1 cellular context compared by ENCODE assay signal in the genomic region with DNA sequence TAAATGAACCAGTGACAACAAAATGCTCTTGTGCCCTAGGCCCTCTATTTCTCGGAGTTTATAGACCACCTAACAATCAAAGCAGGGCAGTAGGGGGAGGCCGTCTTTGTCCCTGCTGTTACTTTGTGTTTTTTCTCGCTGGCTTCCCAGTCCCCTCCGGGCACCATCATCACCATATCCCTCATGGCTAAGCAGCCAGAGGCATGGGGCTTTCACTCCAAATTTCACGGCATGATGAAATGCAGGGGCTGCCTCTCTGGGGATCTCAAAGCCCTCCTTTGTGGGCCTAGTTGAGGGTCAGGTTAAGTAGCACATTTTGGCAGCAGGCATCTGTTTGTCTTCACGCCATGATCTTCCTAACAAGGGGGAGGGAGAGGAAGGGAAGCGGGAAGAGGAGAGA.
TF ChIP-seq lines count a peak whose summit lies in the region.

No MANE protein-coding gene starts in this region.

TF ChIP-seq in GM23338, 12 proteins besides CTCF, POLR2A, EP300 and RAD21 (continued from another document):
- TF ChIP-seq, protein P1, sequence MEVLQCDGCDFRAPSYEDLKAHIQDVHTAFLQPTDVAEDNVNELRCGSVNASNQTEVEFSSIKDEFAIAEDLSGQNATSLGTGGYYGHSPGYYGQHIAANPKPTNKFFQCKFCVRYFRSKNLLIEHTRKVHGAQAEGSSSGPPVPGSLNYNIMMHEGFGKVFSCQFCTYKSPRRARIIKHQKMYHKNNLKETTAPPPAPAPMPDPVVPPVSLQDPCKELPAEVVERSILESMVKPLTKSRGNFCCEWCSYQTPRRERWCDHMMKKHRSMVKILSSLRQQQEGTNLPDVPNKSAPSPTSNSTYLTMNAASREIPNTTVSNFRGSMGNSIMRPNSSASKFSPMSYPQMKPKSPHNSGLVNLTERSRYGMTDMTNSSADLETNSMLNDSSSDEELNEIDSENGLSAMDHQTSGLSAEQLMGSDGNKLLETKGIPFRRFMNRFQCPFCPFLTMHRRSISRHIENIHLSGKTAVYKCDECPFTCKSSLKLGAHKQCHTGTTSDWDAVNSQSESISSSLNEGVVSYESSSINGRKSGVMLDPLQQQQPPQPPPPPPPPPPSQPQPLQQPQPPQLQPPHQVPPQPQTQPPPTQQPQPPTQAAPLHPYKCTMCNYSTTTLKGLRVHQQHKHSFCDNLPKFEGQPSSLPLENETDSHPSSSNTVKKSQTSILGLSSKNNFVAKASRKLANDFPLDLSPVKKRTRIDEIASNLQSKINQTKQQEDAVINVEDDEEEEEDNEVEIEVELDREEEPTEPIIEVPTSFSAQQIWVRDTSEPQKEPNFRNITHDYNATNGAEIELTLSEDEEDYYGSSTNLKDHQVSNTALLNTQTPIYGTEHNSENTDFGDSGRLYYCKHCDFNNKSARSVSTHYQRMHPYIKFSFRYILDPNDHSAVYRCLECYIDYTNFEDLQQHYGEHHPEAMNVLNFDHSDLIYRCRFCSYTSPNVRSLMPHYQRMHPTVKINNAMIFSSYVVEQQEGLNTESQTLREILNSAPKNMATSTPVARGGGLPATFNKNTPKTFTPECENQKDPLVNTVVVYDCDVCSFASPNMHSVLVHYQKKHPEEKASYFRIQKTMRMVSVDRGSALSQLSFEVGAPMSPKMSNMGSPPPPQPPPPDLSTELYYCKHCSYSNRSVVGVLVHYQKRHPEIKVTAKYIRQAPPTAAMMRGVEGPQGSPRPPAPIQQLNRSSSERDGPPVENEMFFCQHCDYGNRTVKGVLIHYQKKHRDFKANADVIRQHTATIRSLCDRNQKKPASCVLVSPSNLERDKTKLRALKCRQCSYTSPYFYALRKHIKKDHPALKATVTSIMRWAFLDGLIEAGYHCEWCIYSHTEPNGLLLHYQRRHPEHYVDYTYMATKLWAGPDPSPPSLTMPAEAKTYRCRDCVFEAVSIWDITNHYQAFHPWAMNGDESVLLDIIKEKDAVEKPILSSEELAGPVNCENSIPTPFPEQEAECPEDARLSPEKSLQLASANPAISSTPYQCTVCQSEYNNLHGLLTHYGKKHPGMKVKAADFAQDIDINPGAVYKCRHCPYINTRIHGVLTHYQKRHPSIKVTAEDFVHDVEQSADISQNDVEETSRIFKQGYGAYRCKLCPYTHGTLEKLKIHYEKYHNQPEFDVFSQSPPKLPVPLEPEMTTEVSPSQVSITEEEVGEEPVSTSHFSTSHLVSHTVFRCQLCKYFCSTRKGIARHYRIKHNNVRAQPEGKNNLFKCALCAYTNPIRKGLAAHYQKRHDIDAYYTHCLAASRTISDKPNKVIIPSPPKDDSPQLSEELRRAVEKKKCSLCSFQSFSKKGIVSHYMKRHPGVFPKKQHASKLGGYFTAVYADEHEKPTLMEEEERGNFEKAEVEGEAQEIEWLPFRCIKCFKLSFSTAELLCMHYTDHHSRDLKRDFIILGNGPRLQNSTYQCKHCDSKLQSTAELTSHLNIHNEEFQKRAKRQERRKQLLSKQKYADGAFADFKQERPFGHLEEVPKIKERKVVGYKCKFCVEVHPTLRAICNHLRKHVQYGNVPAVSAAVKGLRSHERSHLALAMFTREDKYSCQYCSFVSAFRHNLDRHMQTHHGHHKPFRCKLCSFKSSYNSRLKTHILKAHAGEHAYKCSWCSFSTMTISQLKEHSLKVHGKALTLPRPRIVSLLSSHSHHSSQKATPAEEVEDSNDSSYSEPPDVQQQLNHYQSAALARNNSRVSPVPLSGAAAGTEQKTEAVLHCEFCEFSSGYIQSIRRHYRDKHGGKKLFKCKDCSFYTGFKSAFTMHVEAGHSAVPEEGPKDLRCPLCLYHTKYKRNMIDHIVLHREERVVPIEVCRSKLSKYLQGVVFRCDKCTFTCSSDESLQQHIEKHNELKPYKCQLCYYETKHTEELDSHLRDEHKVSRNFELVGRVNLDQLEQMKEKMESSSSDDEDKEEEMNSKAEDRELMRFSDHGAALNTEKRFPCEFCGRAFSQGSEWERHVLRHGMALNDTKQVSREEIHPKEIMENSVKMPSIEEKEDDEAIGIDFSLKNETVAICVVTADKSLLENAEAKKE (CRISPR knock-in tag; IDR thresholded peaks at IDR 0.05), result no peak
- TF ChIP-seq JUNB (IDR thresholded peaks at IDR 0.05; ENCODE audit: unreplicated experiment), result no peak
